In genomic region chrX:28278236-28278635, GRCh38 we compare ENCODE assay signal across 27 cellular contexts.
"Had no signal": no experiment of that assay in that cellular context is flagged by ENCODE, and none has a peak within 500 bp of the region (broad histone marks: within the 10 kb centered on the region; RNA-seq: fewer than 3 reads in every experiment).

No MANE protein-coding gene starts in this region.

- H3K4me1 ChIP-seq: left lung, lower lobe of right lung, pancreas, right atrium auricular region, right lobe of liver, stomach, testis, thyroid gland, transverse colon, upper lobe of left lung, vagina had no signal

- H3K36me3 ChIP-seq: left lung, lower lobe of right lung, pancreas, right atrium auricular region, right lobe of liver, stomach, thyroid gland, transverse colon, upper lobe of left lung, vagina had no signal

- H3K27me3 ChIP-seq: left lung, pancreas, right atrium auricular region, right lobe of liver, stomach, testis, thyroid gland, transverse colon, upper lobe of left lung, vagina had no signal

- H3K27ac ChIP-seq: left lung, lower lobe of right lung, pancreas, right atrium auricular region, right lobe of liver, skin epidermis, stomach, testis, thyroid gland, transverse colon, upper lobe of left lung, vagina had no signal

- H3K9me3 Mint-ChIP-seq: stimulated activated naive B cell treated with anti-CD40 and anti-IgM and Interleukin-4, amounts not matched to agents 10 μg/mL and 1 μg/mL and 100 μg/mL, for 72 hours had no signal

- DNase-seq: hippocampal formation; left colon; left lung; lower lobe of right lung; mammary epithelial cell; mesenchymal stem cell; naive thymus-derived CD8-positive, alpha-beta T cell; nucleus accumbens; pancreas; right lobe of liver; stimulated activated CD4-positive, alpha-beta T cell treated with anti-CD3 and anti-CD28 coated beads, Interleukin-12 subunit alpha, Interleukin-12 subunit beta, amount 100 ng/mL, for 4 hours; stimulated activated CD4-positive, alpha-beta T cell treated with anti-CD3 and anti-CD28 coated beads, Interleukin-15, amount 100 ng/mL, for 24 hours; stimulated activated CD4-positive, alpha-beta T cell treated with anti-CD3 and anti-CD28 coated beads, Interleukin-2, amount 100 ng/mL, for 24 hours; stimulated activated CD4-positive, alpha-beta T cell treated with anti-CD3 and anti-CD28 coated beads, Interleukin-4, amount 100 ng/mL, for 1 hour; stimulated activated naive B cell treated with anti-CD40 and anti-IgM and Interleukin-4, amounts not matched to agents 10 μg/mL and 1 μg/mL and 100 μg/mL, for 72 hours; stimulated activated naive CD8-positive, alpha-beta T cell treated with anti-CD3 and anti-CD28 coated beads, Interleukin-15, Interleukin-2, amounts not matched to agents 100 U/mL and 50 U/mL, for 24 hours; stomach; testis; thyroid gland; transverse colon; upper lobe of left lung had no signal

- FAIRE-seq: keratinocyte had no signal

- H3K9me3 ChIP-seq: left lung, lower lobe of right lung, right atrium auricular region, right lobe of liver, stomach, testis, thyroid gland, transverse colon, upper lobe of left lung, vagina had no signal

- H3K4me3 Mint-ChIP-seq: naive thymus-derived CD8-positive, alpha-beta T cell; nephron; neural crest cell; stimulated activated naive B cell treated with anti-CD40 and anti-IgM and Interleukin-4, amounts not matched to agents 10 μg/mL and 1 μg/mL and 100 μg/mL, for 72 hours had no signal

- H3K4me3 ChIP-seq: left lung, lower lobe of right lung, pancreas, right atrium auricular region, right lobe of liver, skin epidermis, stomach, testis, thyroid gland, transverse colon, upper lobe of left lung, vagina had no signal

- H3K4me1 Mint-ChIP-seq: naive thymus-derived CD8-positive, alpha-beta T cell; nephron; neural crest cell; stimulated activated naive B cell treated with anti-CD40 and anti-IgM and Interleukin-4, amounts not matched to agents 10 μg/mL and 1 μg/mL and 100 μg/mL, for 72 hours had no signal

- H3K27ac Mint-ChIP-seq: naive thymus-derived CD8-positive, alpha-beta T cell; nephron; stimulated activated naive B cell treated with anti-CD40 and anti-IgM and Interleukin-4, amounts not matched to agents 10 μg/mL and 1 μg/mL and 100 μg/mL, for 72 hours had no signal

- H3K36me3 Mint-ChIP-seq: stimulated activated naive B cell treated with anti-CD40 and anti-IgM and Interleukin-4, amounts not matched to agents 10 μg/mL and 1 μg/mL and 100 μg/mL, for 72 hours had no signal

- H3K27me3 Mint-ChIP-seq: naive thymus-derived CD8-positive, alpha-beta T cell; stimulated activated naive B cell treated with anti-CD40 and anti-IgM and Interleukin-4, amounts not matched to agents 10 μg/mL and 1 μg/mL and 100 μg/mL, for 72 hours had no signal
